Comparison of ENCODE assay signal across 8 cellular contexts in genomic region chr15:38069506-38069905, GRCh38.
DNase-seq lines count a peak whose midpoint lies in the region; ATAC-seq and TF ChIP-seq lines count a peak whose summit lies in the region.

No MANE protein-coding gene starts in this region.

- H3K27me3 ChIP-seq in A673 (replicated peaks; ENCODE audit: insufficient read depth, low read depth, low read length, poor library complexity) (no peaks in the 10 kb centered on the region), HAP-1 (ENCODE audit: low read depth) (no peaks in the 10 kb centered on the region), right atrium auricular region (no peaks in the 10 kb centered on the region)

- peaks cover 35% of the 10 kb centered on the region for H3K4me1 Mint-ChIP-seq in activated naive CD8-positive, alpha-beta T cell (ENCODE audit: low read depth)
- H3K4me1 Mint-ChIP-seq in stimulated activated naive B cell treated with anti-CD40 and anti-IgM and Interleukin-4, amounts not matched to agents 10 μg/mL and 1 μg/mL and 100 μg/mL, for 72 hours = peaks cover 26 to 62% of the 10 kb centered on the region in 2 donors
- H3K4me1 Mint-ChIP-seq in WTC11 = peaks cover 53% of the 10 kb centered on the region

- peak in 1 of 2 donors; percentile 31 for ATAC-seq in stimulated activated naive B cell treated with anti-CD40 and anti-IgM and Interleukin-4, amounts not matched to agents 10 μg/mL and 1 μg/mL and 100 μg/mL, for 72 hours (replicated peaks)
- ATAC-seq in WTC11 = no peak

- POLR2A ChIA-PET in A673 (lab: Charles Lee; ENCODE audit: low non-redundant PET) = no interaction called here
- POLR2A ChIA-PET in WTC11 (lab: Charles Lee) = interaction anchor here (1.6 kb wide), 1 partner anchor 182 kb away, joined by 8 read pairs; no protein-coding TSS in a partner anchor

- H3K9me3 ChIP-seq in A673 (ENCODE audit: low read depth, low read length, poor library complexity, severe bottlenecking) = no peaks in the 10 kb centered on the region
- H3K9me3 ChIP-seq in HAP-1 = no peaks in the 10 kb centered on the region
- H3K9me3 ChIP-seq in right atrium auricular region = no peaks in the 10 kb centered on the region

- intact Hi-C loops in A673 (cut with micrococcal nuclease; ENCODE audit: unreplicated experiment) = loop anchor here (1.0 to 5.0 kb wide), 3 partner anchors 178 to 283 kb away; no protein-coding TSS in a partner anchor

- peak overlapping the region; percentile 46 for H3K27ac Mint-ChIP-seq in activated naive CD8-positive, alpha-beta T cell
- peak overlapping the region; percentile 25 for H3K27ac Mint-ChIP-seq in stimulated activated naive B cell treated with anti-CD40 and anti-IgM and Interleukin-4, amounts not matched to agents 10 μg/mL and 1 μg/mL and 100 μg/mL, for 72 hours
- no peak overlapping the region for H3K27ac Mint-ChIP-seq in WTC11

- H3K27ac ChIP-seq in A673 (ENCODE audit: low read depth, low read length, poor library complexity, severe bottlenecking) = peak overlapping the region; percentile 57
- H3K27ac ChIP-seq in right atrium auricular region = peak overlapping the region; percentile 56 to 72

- no peak overlapping the region for H3K4me3 Mint-ChIP-seq in activated naive CD8-positive, alpha-beta T cell
- peak overlapping the region; percentile 25 to 56 for H3K4me3 Mint-ChIP-seq in stimulated activated naive B cell treated with anti-CD40 and anti-IgM and Interleukin-4, amounts not matched to agents 10 μg/mL and 1 μg/mL and 100 μg/mL, for 72 hours
- no peak overlapping the region for H3K4me3 Mint-ChIP-seq in WTC11

- H3K4me3 ChIP-seq in A673 (ENCODE audit: low read depth, low read length, poor library complexity, severe bottlenecking) (peak overlapping the region; percentile 12), HAP-1 (no peak overlapping the region), right atrium auricular region (peak overlapping the region in 1 of 2 donors; percentile 28)

- no TSS peak for BruUV-seq in A673 (replicated peaks; lab: Mats Ljungman, UMichigan)

- in situ Hi-C loops in HAP-1 (cut with MboI; ENCODE audit: low sequenced_read_pairs) = no loop called here

- H3K27me3 Mint-ChIP-seq in activated naive CD8-positive, alpha-beta T cell = peaks cover 40% of the 10 kb centered on the region
- H3K27me3 Mint-ChIP-seq in stimulated activated naive B cell treated with anti-CD40 and anti-IgM and Interleukin-4, amounts not matched to agents 10 μg/mL and 1 μg/mL and 100 μg/mL, for 72 hours = peaks cover 5 to 33% of the 10 kb centered on the region in 2 donors
- peaks cover 55% of the 10 kb centered on the region for H3K27me3 Mint-ChIP-seq in WTC11 (ENCODE audit: low read depth)

- CTCF ChIA-PET in A673 (lab: Charles Lee) (interaction anchor here (0.7 kb wide), 1 partner anchor 182 kb away, joined by 3 read pairs; no protein-coding TSS in a partner anchor), WTC11 (lab: Charles Lee) (interaction anchor here (1.1 kb wide), 1 partner anchor 10 kb away, joined by 3 read pairs; no protein-coding TSS in a partner anchor)

- TF ChIP-seq CTCF in A673 (conservative IDR thresholded peaks at IDR 0.05; ENCODE audit: low read depth, low read length) (no peak), right atrium auricular region (IDR thresholded peaks at IDR 0.05) (no peak), WTC11 (IDR thresholded peaks at IDR 0.05) (no peak)

- H3K36me3 ChIP-seq in A673 (ENCODE audit: insufficient read depth, low read length, poor library complexity, severe bottlenecking) (no peaks in the 10 kb centered on the region), HAP-1 (replicated peaks) (no peaks in the 10 kb centered on the region), right atrium auricular region (no peaks in the 10 kb centered on the region)

- H3K9me3 Mint-ChIP-seq in activated naive CD8-positive, alpha-beta T cell (ENCODE audit: low read depth) = no peaks in the 10 kb centered on the region
- H3K9me3 Mint-ChIP-seq in stimulated activated naive B cell treated with anti-CD40 and anti-IgM and Interleukin-4, amounts not matched to agents 10 μg/mL and 1 μg/mL and 100 μg/mL, for 72 hours = no peaks in the 10 kb centered on the region
- H3K9me3 Mint-ChIP-seq in WTC11 = no peaks in the 10 kb centered on the region

- H3K36me3 Mint-ChIP-seq in activated naive CD8-positive, alpha-beta T cell = no peaks in the 10 kb centered on the region
- peaks cover 0 to 3% of the 10 kb centered on the region in 2 donors for H3K36me3 Mint-ChIP-seq in stimulated activated naive B cell treated with anti-CD40 and anti-IgM and Interleukin-4, amounts not matched to agents 10 μg/mL and 1 μg/mL and 100 μg/mL, for 72 hours
- H3K36me3 Mint-ChIP-seq in WTC11 = no peaks in the 10 kb centered on the region

- DNase-seq in A673 (ENCODE audit: low spot score) (no peak), HAP-1 (ENCODE audit: low spot score in 2 of 2) (peak; percentile 30 to 46), right atrium auricular region (ENCODE audit: low spot score) (peak; percentile 82), NCI-H146 (lab: John Stamatoyannopoulos, UW) (no peak), germinal center (ENCODE audit: low spot score) (no peak), WTC11 (ENCODE audit: low spot score) (no peak)
- no peak for DNase-seq in stimulated activated naive B cell treated with anti-CD40 and anti-IgM and Interleukin-4, amounts not matched to agents 10 μg/mL and 1 μg/mL and 100 μg/mL, for 72 hours

- H3K4me1 ChIP-seq in A673 (ENCODE audit: insufficient read depth, low read length, poor library complexity, severe bottlenecking) (peaks cover 24% of the 10 kb centered on the region), HAP-1 (peaks cover 24% of the 10 kb centered on the region), right atrium auricular region (peaks cover 0 to 32% of the 10 kb centered on the region in 2 donors)

TF ChIP-seq in WTC11, 78 proteins besides CTCF, POLR2A, EP300 and RAD21:
- TF ChIP-seq MXD4 (CRISPR knock-in tag; IDR thresholded peaks at IDR 0.05; ENCODE audit: borderline replicate concordance) (no peak), ZNF396 (CRISPR knock-in tag; IDR thresholded peaks at IDR 0.05; ENCODE audit: borderline replicate concordance) (no peak), ZNF317 (CRISPR knock-in tag; IDR thresholded peaks at IDR 0.05; ENCODE audit: borderline replicate concordance, low read depth) (no peak), FOXK1 (CRISPR knock-in tag; IDR thresholded peaks at IDR 0.05) (no peak), HMGA2 (CRISPR knock-in tag; IDR thresholded peaks at IDR 0.05) (no peak), ZNF423 (CRISPR knock-in tag; IDR thresholded peaks at IDR 0.05) (no peak), RORB (CRISPR knock-in tag; IDR thresholded peaks at IDR 0.05) (no peak), NFYB (CRISPR knock-in tag; conservative IDR thresholded peaks at IDR 0.05; ENCODE audit: low read depth) (no peak), JAZF1 (CRISPR knock-in tag; IDR thresholded peaks at IDR 0.05) (no peak), ZNF532 (CRISPR knock-in tag; IDR thresholded peaks at IDR 0.05; ENCODE audit: borderline replicate concordance) (no peak), ATF1 (CRISPR knock-in tag; IDR thresholded peaks at IDR 0.05) (no peak)

Comparison
In these comparisons a context has a peak if more than half of its experiments do, and no peak if none do; other contexts are left out.
1. DNase-seq: peak in HAP-1 (2 of 2) and right atrium auricular region (single experiment); none in A673 (single experiment), stimulated activated naive B cell treated with anti-CD40 and anti-IgM and Interleukin-4, amounts not matched to agents 10 μg/mL and 1 μg/mL and 100 μg/mL, for 72 hours (single experiment), NCI-H146 (single experiment), germinal center (single experiment) and WTC11 (single experiment).
2. H3K4me3 Mint-ChIP-seq: peak in stimulated activated naive B cell treated with anti-CD40 and anti-IgM and Interleukin-4, amounts not matched to agents 10 μg/mL and 1 μg/mL and 100 μg/mL, for 72 hours (2 of 2); none in activated naive CD8-positive, alpha-beta T cell (single experiment) and WTC11 (single experiment).